1 cellular context compared by ENCODE assay signal in genomic region chr10:118572286-118573041, GRCh38.
TF ChIP-seq lines count a peak whose summit lies in the region.

No MANE protein-coding gene starts in this region.

TF ChIP-seq in IMR-90, 13 proteins besides CTCF, POLR2A, EP300 and RAD21:
- TF ChIP-seq, protein P1, sequence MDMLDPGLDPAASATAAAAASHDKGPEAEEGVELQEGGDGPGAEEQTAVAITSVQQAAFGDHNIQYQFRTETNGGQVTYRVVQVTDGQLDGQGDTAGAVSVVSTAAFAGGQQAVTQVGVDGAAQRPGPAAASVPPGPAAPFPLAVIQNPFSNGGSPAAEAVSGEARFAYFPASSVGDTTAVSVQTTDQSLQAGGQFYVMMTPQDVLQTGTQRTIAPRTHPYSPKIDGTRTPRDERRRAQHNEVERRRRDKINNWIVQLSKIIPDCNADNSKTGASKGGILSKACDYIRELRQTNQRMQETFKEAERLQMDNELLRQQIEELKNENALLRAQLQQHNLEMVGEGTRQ (IDR thresholded peaks at IDR 0.05; ENCODE audit: low read depth, low read length), result no peak
- no peak for TF ChIP-seq RFX5 (IDR thresholded peaks at IDR 0.05; ENCODE audit: low read depth, low read length)
- TF ChIP-seq MXI1 (IDR thresholded peaks at IDR 0.05; ENCODE audit: borderline replicate concordance, low read depth, low read length), result no peak
- TF ChIP-seq NFE2L2 (IDR thresholded peaks at IDR 0.05; ENCODE audit: low read depth, low read length), result no peak
- TF ChIP-seq MAFK (IDR thresholded peaks at IDR 0.05; ENCODE audit: low read depth, low read length), result no peak
- TF ChIP-seq BHLHE40 (IDR thresholded peaks at IDR 0.05; ENCODE audit: low read depth, low read length), result no peak
- no peak for TF ChIP-seq CEBPB (IDR thresholded peaks at IDR 0.05; ENCODE audit: low read depth, low read length)
- TF ChIP-seq MAZ (IDR thresholded peaks at IDR 0.05; ENCODE audit: borderline replicate concordance, low read depth, low read length), result no peak
- TF ChIP-seq SMC3 (IDR thresholded peaks at IDR 0.05; ENCODE audit: low read depth, low read length), result no peak
- TF ChIP-seq CHD1 (IDR thresholded peaks at IDR 0.05; ENCODE audit: low read depth, low read length), result no peak
- TF ChIP-seq FOS (IDR thresholded peaks at IDR 0.05; ENCODE audit: low read depth, low read length), result no peak
- no peak for TF ChIP-seq RCOR1 (IDR thresholded peaks at IDR 0.05; ENCODE audit: insufficient replicate concordance, low read length)
- TF ChIP-seq, protein P2, sequence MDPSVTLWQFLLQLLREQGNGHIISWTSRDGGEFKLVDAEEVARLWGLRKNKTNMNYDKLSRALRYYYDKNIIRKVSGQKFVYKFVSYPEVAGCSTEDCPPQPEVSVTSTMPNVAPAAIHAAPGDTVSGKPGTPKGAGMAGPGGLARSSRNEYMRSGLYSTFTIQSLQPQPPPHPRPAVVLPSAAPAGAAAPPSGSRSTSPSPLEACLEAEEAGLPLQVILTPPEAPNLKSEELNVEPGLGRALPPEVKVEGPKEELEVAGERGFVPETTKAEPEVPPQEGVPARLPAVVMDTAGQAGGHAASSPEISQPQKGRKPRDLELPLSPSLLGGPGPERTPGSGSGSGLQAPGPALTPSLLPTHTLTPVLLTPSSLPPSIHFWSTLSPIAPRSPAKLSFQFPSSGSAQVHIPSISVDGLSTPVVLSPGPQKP (IDR thresholded peaks at IDR 0.05; ENCODE audit: borderline replicate concordance, low read depth, low read length), result no peak
